In the genomic region with DNA sequence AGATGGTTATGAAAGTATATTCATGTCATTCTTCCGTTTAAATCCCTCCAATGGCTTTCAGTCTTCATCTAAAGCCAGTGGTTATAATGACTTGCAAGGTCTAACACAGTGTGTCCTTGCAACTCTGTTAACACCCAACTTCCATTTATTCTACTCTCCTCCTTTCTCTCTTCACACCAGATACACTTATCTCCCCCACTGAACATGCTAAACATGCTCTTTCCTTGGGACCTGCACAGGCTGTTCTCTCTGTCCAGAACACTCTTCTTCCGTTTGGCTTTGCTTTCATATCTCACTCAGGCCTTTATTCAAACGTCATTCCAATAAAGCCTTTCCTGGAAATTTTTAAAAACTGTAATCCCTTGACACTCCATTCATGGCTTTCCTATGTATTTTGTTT, we compare ENCODE assay signal across 20 cellular contexts.
"Had no signal": no experiment of that assay in that cellular context is flagged by ENCODE, and none has a peak within 500 bp of the region (broad histone marks: within the 10 kb centered on the region; RNA-seq: fewer than 3 reads in every experiment).

No MANE protein-coding gene starts in this region.

- H3K4me1 ChIP-seq: foreskin keratinocyte, heart right ventricle, left lung, lower lobe of right lung had no signal

- DNase-seq: dermis blood vessel endothelial cell; dorsolateral prefrontal cortex; effector CD4-positive, alpha-beta T cell; effector memory CD4-positive, alpha-beta T cell; foreskin keratinocyte; heart right ventricle; hypothalamus; immature natural killer cell; islet precursor cell; kidney; kidney glomerular epithelial cell; left lung; lower lobe of right lung; mesenchymal stem cell; mucosa of descending colon; naive B cell had no signal

- H3K27ac Mint-ChIP-seq: immature natural killer cell, mesothelial cell of epicardium, naive B cell had no signal

- H3K4me3 Mint-ChIP-seq: immature natural killer cell, mesothelial cell of epicardium, naive B cell had no signal

- H3K27me3 ChIP-seq: dorsolateral prefrontal cortex, esophagus muscularis mucosa, foreskin keratinocyte, gastroesophageal sphincter, heart right ventricle, left lung had no signal

- H3K9me3 Mint-ChIP-seq: mesothelial cell of epicardium had no signal

- H3K4me3 ChIP-seq: coronary artery, dorsolateral prefrontal cortex, esophagus muscularis mucosa, gastroesophageal sphincter, heart right ventricle, left lung, lower lobe of right lung, mucosa of descending colon had no signal

- H3K36me3 Mint-ChIP-seq: immature natural killer cell, mesothelial cell of epicardium, naive B cell had no signal

- H3K27ac ChIP-seq: coronary artery, dorsolateral prefrontal cortex, esophagus muscularis mucosa, foreskin keratinocyte, gastroesophageal sphincter, heart right ventricle, left lung, lower lobe of right lung had no signal

- H3K4me1 Mint-ChIP-seq: immature natural killer cell, mesothelial cell of epicardium, naive B cell had no signal

- ATAC-seq: foreskin keratinocyte, gastroesophageal sphincter, left lung, lower lobe of right lung, mucosa of descending colon had no signal

- H3K27me3 Mint-ChIP-seq: naive B cell had no signal

- H3K36me3 ChIP-seq: esophagus muscularis mucosa, gastroesophageal sphincter, heart right ventricle, left lung, lower lobe of right lung had no signal

- H3K9me3 ChIP-seq: esophagus muscularis mucosa, gastroesophageal sphincter, heart right ventricle, left lung, lower lobe of right lung, mucosa of descending colon had no signal
